1 cellular context compared by ENCODE assay signal in genomic region chr12:16358896-16359295, GRCh38.
TF ChIP-seq lines count a peak whose summit lies in the region.

No MANE protein-coding gene starts in this region.

TF ChIP-seq in WTC11, 78 proteins besides CTCF, POLR2A, EP300 and RAD21 (continued from another document):
- TF ChIP-seq ATF3 (CRISPR knock-in tag; conservative IDR thresholded peaks at IDR 0.05), result no peak
- TF ChIP-seq ESRRA (CRISPR knock-in tag; IDR thresholded peaks at IDR 0.05; ENCODE audit: borderline replicate concordance), result no peak
- TF ChIP-seq JAZF1 (CRISPR knock-in tag; IDR thresholded peaks at IDR 0.05), result no peak
